8 cellular contexts compared by ENCODE assay signal in genomic region chr1:220527279-220528048, GRCh38. TPM values are rescaled to one million over a fixed set of nuclear protein-coding genes. Genes with fewer than 3 reads are reported as not detected.
DNase-seq lines count a peak whose midpoint lies in the region; ATAC-seq and TF ChIP-seq lines count a peak whose summit lies in the region.

No MANE protein-coding gene starts in this region.

- H3K36me3 Mint-ChIP-seq in activated CD8-positive, alpha-beta memory T cell treated with anti-CD3 and anti-CD28 coated beads, Interleukin-2, amount 10 ng/mL, durations not matched to agents 7 days and 5 days = peaks cover 4% of the 10 kb centered on the region

- no peaks in the 10 kb centered on the region for H3K4me1 ChIP-seq in ascending aorta
- H3K4me1 ChIP-seq in hepatocyte (ENCODE audit: insufficient read depth) = no peaks in the 10 kb centered on the region
- H3K4me1 ChIP-seq in prostate gland (replicated peaks) = no peaks in the 10 kb centered on the region

- peaks cover 12% of the 10 kb centered on the region for H3K4me1 Mint-ChIP-seq in activated CD8-positive, alpha-beta memory T cell treated with anti-CD3 and anti-CD28 coated beads, Interleukin-2, amount 10 ng/mL, durations not matched to agents 7 days and 5 days

- no peak overlapping the region for H3K27ac Mint-ChIP-seq in activated CD8-positive, alpha-beta memory T cell treated with anti-CD3 and anti-CD28 coated beads, Interleukin-2, amount 10 ng/mL, durations not matched to agents 7 days and 5 days

- no peak for DNase-seq in activated CD8-positive, alpha-beta memory T cell treated with anti-CD3 and anti-CD28 coated beads, Interleukin-2, amount 10 ng/mL, durations not matched to agents 7 days and 5 days
- no peak for DNase-seq in activated CD8-positive, alpha-beta memory T cell treated with anti-CD3 and anti-CD28 coated beads, Interleukin-2, amount 50 U/mL, for 48 hours
- no peak for DNase-seq in MG63
- DNase-seq in ascending aorta (ENCODE audit: low spot score in 2 of 2) = peak in 1 of 2 donors; percentile 80
- DNase-seq in hepatocyte (ENCODE audit: low spot score) = peak; percentile 28
- DNase-seq in prostate gland (ENCODE audit: low spot score) = peak; percentile 35

- peak overlapping the region; percentile 93 for H3K4me2 ChIP-seq in hepatocyte

- peaks cover 19% of the 10 kb centered on the region for H3K79me2 ChIP-seq in hepatocyte

- TF ChIP-seq POLR2A in prostate gland (IDR thresholded peaks at IDR 0.05) = peak; percentile 46

- H3K27me3 ChIP-seq in MG63 = peaks cover 86% of the 10 kb centered on the region
- H3K27me3 ChIP-seq in ascending aorta = no peaks in the 10 kb centered on the region
- H3K27me3 ChIP-seq in hepatocyte = no peaks in the 10 kb centered on the region
- no peaks in the 10 kb centered on the region for H3K27me3 ChIP-seq in prostate gland (replicated peaks; ENCODE audit: insufficient read depth)

- H3K9me3 Mint-ChIP-seq in activated CD8-positive, alpha-beta memory T cell treated with anti-CD3 and anti-CD28 coated beads, Interleukin-2, amount 10 ng/mL, durations not matched to agents 7 days and 5 days (ENCODE audit: low read depth) = no peaks in the 10 kb centered on the region

- ATAC-seq in activated CD8-positive, alpha-beta memory T cell treated with anti-CD3 and anti-CD28 coated beads, Interleukin-2, amount 10 ng/mL, durations not matched to agents 7 days and 5 days = peak; percentile 45
- ATAC-seq in GM18868 (IDR thresholded peaks at IDR 0.05; ENCODE audit: unreplicated experiment) (no peak), HG02571 (IDR thresholded peaks at IDR 0.05; ENCODE audit: unreplicated experiment) (no peak)

- TF ChIP-seq CTCF in ascending aorta (IDR thresholded peaks at IDR 0.05) = no peak
- no peak for TF ChIP-seq CTCF in hepatocyte (IDR thresholded peaks at IDR 0.05; ENCODE audit: poor library complexity)
- TF ChIP-seq CTCF in prostate gland (IDR thresholded peaks at IDR 0.05) = no peak

- no peaks in the 10 kb centered on the region for H3K36me3 ChIP-seq in MG63
- H3K36me3 ChIP-seq in ascending aorta = no peaks in the 10 kb centered on the region
- H3K36me3 ChIP-seq in hepatocyte (replicated peaks; ENCODE audit: insufficient read depth, low read depth) = no peaks in the 10 kb centered on the region
- H3K36me3 ChIP-seq in prostate gland = no peaks in the 10 kb centered on the region

- peak overlapping the region; percentile 93 for H2AFZ ChIP-seq in hepatocyte

- H3K9me3 ChIP-seq in MG63 = no peaks in the 10 kb centered on the region
- no peaks in the 10 kb centered on the region for H3K9me3 ChIP-seq in ascending aorta
- H3K9me3 ChIP-seq in hepatocyte (ENCODE audit: low read depth) = no peaks in the 10 kb centered on the region
- H3K9me3 ChIP-seq in prostate gland = no peaks in the 10 kb centered on the region

- H3K27ac ChIP-seq in ascending aorta = peak overlapping the region; percentile 83 to 85
- H3K27ac ChIP-seq in hepatocyte = peak overlapping the region; percentile 86
- H3K27ac ChIP-seq in prostate gland = peak overlapping the region; percentile 80

- H3K9me2 ChIP-seq in hepatocyte (replicated peaks; ENCODE audit: insufficient read depth) = no peaks in the 10 kb centered on the region

- intact Hi-C loops in ascending aorta (cut with DNase I) = loop anchor here (2.0 to 5.0 kb wide), 4 partner anchors 205 to 255 kb away; partner anchors contain the start of gene RAB3GAP2
- intact Hi-C loops in prostate gland (cut with DNase I) = loop anchor here (5.0 kb wide), 1 partner anchor 255 kb away; the partner anchor contains the start of gene RAB3GAP2

- peak overlapping the region; percentile 39 for H3K4me3 ChIP-seq in MG63
- H3K4me3 ChIP-seq in ascending aorta = peak overlapping the region; percentile 85 to 86
- H3K4me3 ChIP-seq in hepatocyte = peak overlapping the region; percentile 88
- H3K4me3 ChIP-seq in prostate gland = peak overlapping the region; percentile 65 to 79

- peak overlapping the region; percentile 77 for H3K4me3 Mint-ChIP-seq in activated CD8-positive, alpha-beta memory T cell treated with anti-CD3 and anti-CD28 coated beads, Interleukin-2, amount 10 ng/mL, durations not matched to agents 7 days and 5 days

- CTCF ChIA-PET in activated CD8-positive, alpha-beta memory T cell treated with anti-CD3 and anti-CD28 coated beads, Interleukin-2, amount 10 ng/mL, durations not matched to agents 7 days and 5 days (lab: Charles Lee) = interaction anchor here (0.5 kb wide), 1 partner anchor 408 kb away, joined by 3 read pairs; no protein-coding TSS in a partner anchor

- H4K20me1 ChIP-seq in hepatocyte (ENCODE audit: insufficient read depth, poor library complexity, severe bottlenecking) = no peaks in the 10 kb centered on the region

- WGBS in hepatocyte (ENCODE audit: low lambda C conversion rate, missing lambda C conversion rate) = 3% methylated on average over 31 of the region's 32 CpGs
- under 1% methylated on average over 32 of the region's 32 CpGs for whole genome bisulfite sequencing in prostate gland

- peaks cover 64% of the 10 kb centered on the region for H3K27me3 Mint-ChIP-seq in activated CD8-positive, alpha-beta memory T cell treated with anti-CD3 and anti-CD28 coated beads, Interleukin-2, amount 10 ng/mL, durations not matched to agents 7 days and 5 days

RNA-seq across cellular contexts. Expression of gene MARK1, which starts 0.5 kb away (rescaled TPM):
- not detected for total RNA-seq in activated CD8-positive, alpha-beta memory T cell treated with anti-CD3 and anti-CD28 coated beads, Interleukin-2, amount 10 ng/mL, durations not matched to agents 7 days and 5 days
- total RNA-seq in MG63 (2014; rRNA removed; shearing (Covaris generic); ENCODE audit: low replicate concordance) = not detected in 2 replicates
- 11.6 TPM for total RNA-seq in ascending aorta
- total RNA-seq in hepatocyte = 5.7 and 7.1 TPM in 2 replicates
- polyA plus RNA-seq in hepatocyte = 1.9 and 4.5 TPM in 2 replicates
- 10 to 100 TPM in 1 of 2 donors, 1 to 10 TPM in 1; 7.2 to 20.9 TPM for total RNA-seq in prostate gland

Comparison
In these comparisons a context has a peak if more than half of its experiments do, and no peak if none do; other contexts are left out.
1. DNase-seq: peak in hepatocyte (single experiment) and prostate gland (single experiment); none in activated CD8-positive, alpha-beta memory T cell treated with anti-CD3 and anti-CD28 coated beads, Interleukin-2, amount 10 ng/mL, durations not matched to agents 7 days and 5 days (single experiment), activated CD8-positive, alpha-beta memory T cell treated with anti-CD3 and anti-CD28 coated beads, Interleukin-2, amount 50 U/mL, for 48 hours (single experiment) and MG63 (single experiment).
2. Peak in every context shown above with its lines, with median percentiles within 50 percentile points of each other: H3K4me3 ChIP-seq and H3K27ac ChIP-seq.